13 cellular contexts compared by ENCODE assay signal in genomic region chr17:53749178-53749577, GRCh38.
A peak's percentile ranks its signal among the peaks of the same experiment; 100 is the strongest.
DNase-seq lines count a peak whose midpoint lies in the region; ATAC-seq and TF ChIP-seq lines count a peak whose summit lies in the region.
"Had no signal": no experiment of that assay in that cellular context is flagged by ENCODE, and none has a peak within 500 bp of the region (broad histone marks: within the 10 kb centered on the region; RNA-seq: fewer than 3 reads in every experiment).

No MANE protein-coding gene starts in this region.

- H3K27me3 ChIP-seq in esophagus squamous epithelium, result no peaks in the 10 kb centered on the region

- H3K27me3 Mint-ChIP-seq in WTC11 (ENCODE audit: low read depth), result no peaks in the 10 kb centered on the region

- peaks cover 42% of the 10 kb centered on the region for H3K9me3 Mint-ChIP-seq in WTC11

- TF ChIP-seq CTCF in WTC11 (IDR thresholded peaks at IDR 0.05), result no peak
- TF ChIP-seq CTCF in esophagus squamous epithelium (IDR thresholded peaks at IDR 0.05), result no peak

- H3K36me3 Mint-ChIP-seq in WTC11, result peaks cover 20% of the 10 kb centered on the region
- H3K36me3 Mint-ChIP-seq: stimulated activated effector memory CD8-positive, alpha-beta T cell treated with anti-CD3 and anti-CD28 coated beads, Interleukin-12 subunit alpha, Interleukin-12 subunit beta, amount 100 ng/mL, for 72 hours had no signal

- no peak overlapping the region for H3K27ac ChIP-seq in esophagus squamous epithelium

- peaks cover 0 to 13% (median 0%) of the 10 kb centered on the region in 3 donors for H3K4me1 ChIP-seq in esophagus squamous epithelium

- WGBS in esophagus squamous epithelium, 2 donors, result 36 to 67% methylated on average over 1 of the region's 1 CpG

- CTCF ChIA-PET in WTC11 (lab: Charles Lee), result no interaction called here

- no peak overlapping the region for H3K4me3 ChIP-seq in esophagus squamous epithelium

- TF ChIP-seq POLR2A in esophagus squamous epithelium (IDR thresholded peaks at IDR 0.05), result no peak

- H3K36me3 ChIP-seq in esophagus squamous epithelium, result no peaks in the 10 kb centered on the region

- POLR2A ChIA-PET in WTC11 (lab: Charles Lee), result no interaction called here

- H3K4me3 Mint-ChIP-seq in WTC11, result no peak overlapping the region
- H3K4me3 Mint-ChIP-seq: stimulated activated effector memory CD8-positive, alpha-beta T cell treated with anti-CD3 and anti-CD28 coated beads, Interleukin-12 subunit alpha, Interleukin-12 subunit beta, amount 100 ng/mL, for 72 hours had no signal

- peak; percentile 80 for ATAC-seq in WTC11
- ATAC-seq in HG02981 (IDR thresholded peaks at IDR 0.05; ENCODE audit: unreplicated experiment), result no peak
- ATAC-seq: HCT116; stimulated activated effector memory CD8-positive, alpha-beta T cell treated with anti-CD3 and anti-CD28 coated beads, Interleukin-12 subunit alpha, Interleukin-12 subunit beta, amount 100 ng/mL, for 72 hours had no signal

- no peak overlapping the region for H3K27ac Mint-ChIP-seq in WTC11
- H3K27ac Mint-ChIP-seq: stimulated activated effector memory CD8-positive, alpha-beta T cell treated with anti-CD3 and anti-CD28 coated beads, Interleukin-12 subunit alpha, Interleukin-12 subunit beta, amount 100 ng/mL, for 72 hours had no signal

- no peaks in the 10 kb centered on the region for H3K9me3 ChIP-seq in esophagus squamous epithelium

- H3K4me1 Mint-ChIP-seq in WTC11, result peaks cover 33% of the 10 kb centered on the region
- H3K4me1 Mint-ChIP-seq: stimulated activated effector memory CD8-positive, alpha-beta T cell treated with anti-CD3 and anti-CD28 coated beads, Interleukin-12 subunit alpha, Interleukin-12 subunit beta, amount 100 ng/mL, for 72 hours had no signal

- DNase-seq in A172 (ENCODE audit: low spot score) (peak; percentile 57), HPDE6-E6E7 (ENCODE audit: extremely low spot score) (peak; percentile 37), WTC11 (ENCODE audit: low spot score) (no peak), inferior parietal cortex (ENCODE audit: extremely low spot score) (peak; percentile 23), esophagus squamous epithelium (lab: John Stamatoyannopoulos, UW) (no peak), NCI-H1417 (lab: John Stamatoyannopoulos, UW) (no peak), GOT3 (lab: John Stamatoyannopoulos, UW) (no peak)
- DNase-seq: effector memory CD4-positive, alpha-beta T cell; NCI-H1105; NCI-H774 had no signal

- intact Hi-C loops in esophagus squamous epithelium (cut with DNase I), result no loop called here

TF ChIP-seq in WTC11, 78 proteins besides CTCF, POLR2A, EP300 and RAD21:
- TF ChIP-seq ZNF263 (CRISPR knock-in tag; IDR thresholded peaks at IDR 0.05; ENCODE audit: low read depth) (no peak), SOX15 (CRISPR knock-in tag; IDR thresholded peaks at IDR 0.05) (no peak), NFE2L1 (CRISPR knock-in tag; IDR thresholded peaks at IDR 0.05) (peak; percentile 72), IRF2 (CRISPR knock-in tag; IDR thresholded peaks at IDR 0.05; ENCODE audit: borderline replicate concordance, low read depth) (no peak), ZNF425 (CRISPR knock-in tag; conservative IDR thresholded peaks at IDR 0.05) (no peak), NR1H2 (CRISPR knock-in tag; IDR thresholded peaks at IDR 0.05) (no peak), ZBTB43 (CRISPR knock-in tag; IDR thresholded peaks at IDR 0.05) (no peak), MLX (CRISPR knock-in tag; IDR thresholded peaks at IDR 0.05) (no peak)

Comparison
In these comparisons a context has a peak if more than half of its experiments do, and no peak if none do; other contexts are left out.
1. DNase-seq: peak in A172 (single experiment), HPDE6-E6E7 (single experiment) and inferior parietal cortex (single experiment); none in WTC11 (single experiment), esophagus squamous epithelium (single experiment), NCI-H1417 (0 of 3) and GOT3 (single experiment).